In genomic region chr7:93331706-93332105, GRCh38 we compare ENCODE assay signal across 1 cellular context.
TF ChIP-seq lines count a peak whose summit lies in the region.

No MANE protein-coding gene starts in this region.

TF ChIP-seq in K562, 482 proteins besides CTCF, POLR2A, EP300 and RAD21 (continued from another document):
- TF ChIP-seq ZBTB40 (IDR thresholded peaks at IDR 0.05), result no peak
- TF ChIP-seq ZBTB40 (CRISPR knock-in tag; IDR thresholded peaks at IDR 0.05), result no peak
- no peak for TF ChIP-seq ASH1L (IDR thresholded peaks at IDR 0.05; ENCODE audit: borderline replicate concordance, low read depth, partially characterized antibody)
- TF ChIP-seq ZNF518B (CRISPR knock-in tag; IDR thresholded peaks at IDR 0.05), result no peak
- TF ChIP-seq MCM2 (IDR thresholded peaks at IDR 0.05; ENCODE audit: low read depth), result no peak
- TF ChIP-seq WHSC1 (IDR thresholded peaks at IDR 0.05; ENCODE audit: low read length), result no peak
- TF ChIP-seq CEBPZ (IDR thresholded peaks at IDR 0.05; ENCODE audit: borderline replicate concordance, low read depth, low read length), result no peak
- TF ChIP-seq SETDB1 (IDR thresholded peaks at IDR 0.05; ENCODE audit: low read length), result no peak
- no peak for TF ChIP-seq NRF1 (conservative IDR thresholded peaks at IDR 0.05 in 1 of 2, IDR thresholded peaks at IDR 0.05 in 1 of 2)
- no peak for TF ChIP-seq ILF3 (IDR thresholded peaks at IDR 0.05; ENCODE audit: borderline replicate concordance)
- TF ChIP-seq ZNF449 (CRISPR knock-in tag; IDR thresholded peaks at IDR 0.05), result no peak
